18 cellular contexts compared by ENCODE assay signal in genomic region chr12:25789520-25789919, GRCh38.
DNase-seq lines count a peak whose midpoint lies in the region; ATAC-seq, FAIRE-seq and TF ChIP-seq lines count a peak whose summit lies in the region.
"Had no signal": no experiment of that assay in that cellular context is flagged by ENCODE, and none has a peak within 500 bp of the region (broad histone marks: within the 10 kb centered on the region; RNA-seq: fewer than 3 reads in every experiment).

No MANE protein-coding gene starts in this region.

- H3K4me2 ChIP-seq in astrocyte (ENCODE audit: low read length) = no peak overlapping the region

- no peaks in the 10 kb centered on the region for H3K4me1 Mint-ChIP-seq in astrocyte (ENCODE audit: low read depth, unreplicated experiment)
- H3K4me1 Mint-ChIP-seq: CD8-positive, alpha-beta memory T cell; stimulated activated naive B cell treated with anti-CD40 and anti-IgM and Interleukin-4, amounts not matched to agents 10 μg/mL and 1 μg/mL and 100 μg/mL, for 72 hours had no signal

- H3K27me3 ChIP-seq in ACC112 (ENCODE audit: insufficient read depth, low read length) (no peaks in the 10 kb centered on the region), astrocyte (ENCODE audit: insufficient read depth, low read length) (no peaks in the 10 kb centered on the region)
- H3K27me3 ChIP-seq: MG63 had no signal

- H3K36me3 ChIP-seq in ACC112 (ENCODE audit: insufficient read depth, low read length) = no peaks in the 10 kb centered on the region
- no peaks in the 10 kb centered on the region for H3K36me3 ChIP-seq in astrocyte (ENCODE audit: insufficient read depth, low read length)
- H3K36me3 ChIP-seq: MG63 had no signal

- ATAC-seq in HG02970 (IDR thresholded peaks at IDR 0.05; ENCODE audit: low FRiP score, unreplicated experiment) = no peak
- ATAC-seq in HG02610 (IDR thresholded peaks at IDR 0.05; ENCODE audit: unreplicated experiment) = no peak
- ATAC-seq: stimulated activated naive B cell treated with anti-CD40 and anti-IgM and Interleukin-4, amounts not matched to agents 10 μg/mL and 1 μg/mL and 100 μg/mL, for 72 hours had no signal

- FAIRE-seq in astrocyte (lab: Jason Lieb, UNC) = no peak

- no peaks in the 10 kb centered on the region for H3K36me3 Mint-ChIP-seq in astrocyte (ENCODE audit: low read depth, unreplicated experiment)
- H3K36me3 Mint-ChIP-seq: brain; CD8-positive, alpha-beta memory T cell; stimulated activated naive B cell treated with anti-CD40 and anti-IgM and Interleukin-4, amounts not matched to agents 10 μg/mL and 1 μg/mL and 100 μg/mL, for 72 hours had no signal

- peaks cover 22% of the 10 kb centered on the region for H3K4me1 ChIP-seq in ACC112 (ENCODE audit: control insufficient read depth, insufficient read depth, low read length, unreplicated experiment)
- H3K4me1 ChIP-seq in astrocyte (ENCODE audit: insufficient read depth, low read length) = peaks cover 4% of the 10 kb centered on the region

- H3K4me3 Mint-ChIP-seq in astrocyte (ENCODE audit: unreplicated experiment) = no peak overlapping the region
- H3K4me3 Mint-ChIP-seq: brain; CD8-positive, alpha-beta memory T cell; stimulated activated naive B cell treated with anti-CD40 and anti-IgM and Interleukin-4, amounts not matched to agents 10 μg/mL and 1 μg/mL and 100 μg/mL, for 72 hours had no signal

- H3K9me3 ChIP-seq in astrocyte (ENCODE audit: insufficient read depth, low read depth, low read length) = no peaks in the 10 kb centered on the region
- H3K9me3 ChIP-seq: MG63 had no signal

- H3K4me3 ChIP-seq in ACC112 (ENCODE audit: low read depth, low read length) (no peak overlapping the region), astrocyte (ENCODE audit: insufficient read depth, low read depth, low read length) (no peak overlapping the region)
- H3K4me3 ChIP-seq: MG63 had no signal

- H3K27ac ChIP-seq in ACC112 (ENCODE audit: low read depth, low read length) (peak overlapping the region; percentile 9; the same call in 1 of the 2 replicates), astrocyte (ENCODE audit: low read depth, low read length) (no peak overlapping the region)
- H3K27ac ChIP-seq: RWPE1 had no signal

- H3K9me3 Mint-ChIP-seq in astrocyte (ENCODE audit: unreplicated experiment) = no peaks in the 10 kb centered on the region
- H3K9me3 Mint-ChIP-seq: CD8-positive, alpha-beta memory T cell; stimulated activated naive B cell treated with anti-CD40 and anti-IgM and Interleukin-4, amounts not matched to agents 10 μg/mL and 1 μg/mL and 100 μg/mL, for 72 hours had no signal

- DNase-seq in astrocyte (ENCODE audit: low read depth) (peak; percentile 58), fibroblast of the conjunctiva (ENCODE audit: low read depth) (peak; percentile 91), midbrain (lab: John Stamatoyannopoulos, UW) (peak; percentile 42), COLO829 (ENCODE audit: low spot score) (no peak), NCI-H1436 treated with DMSO at 0.1 percent for 48 hours (lab: John Stamatoyannopoulos, UW) (no peak)
- DNase-seq: activated naive CD4-positive, alpha-beta T cell; CD8-positive, alpha-beta memory T cell; effector memory CD4-positive, alpha-beta T cell; islet precursor cell; MG63; nucleus accumbens; stimulated activated naive B cell treated with anti-CD40 and anti-IgM and Interleukin-4, amounts not matched to agents 10 μg/mL and 1 μg/mL and 100 μg/mL, for 72 hours; T-helper 2 cell had no signal

- H2AFZ ChIP-seq in ACC112 (ENCODE audit: low read length, unreplicated experiment) = peak overlapping the region; percentile 35
- no peak overlapping the region for H2AFZ ChIP-seq in astrocyte (ENCODE audit: low read depth, low read length)

- no peak overlapping the region for H3K9ac ChIP-seq in astrocyte (ENCODE audit: low read length)

- no peak for TF ChIP-seq CTCF in astrocyte (IDR thresholded peaks at IDR 0.05; ENCODE audit: insufficient read depth, low read depth, low read length)

- H3K79me2 ChIP-seq in ACC112 (ENCODE audit: control insufficient read depth, insufficient read depth, low read length, unreplicated experiment) = no peaks in the 10 kb centered on the region
- H3K79me2 ChIP-seq in astrocyte (ENCODE audit: insufficient read depth, low read length) = no peaks in the 10 kb centered on the region

- H3K27me3 Mint-ChIP-seq in astrocyte (ENCODE audit: low read depth, unreplicated experiment) = no peaks in the 10 kb centered on the region
- H3K27me3 Mint-ChIP-seq: CD8-positive, alpha-beta memory T cell had no signal

- H4K20me1 ChIP-seq in astrocyte (ENCODE audit: insufficient read depth, low read length) = no peaks in the 10 kb centered on the region

- H3K27ac Mint-ChIP-seq in astrocyte (ENCODE audit: unreplicated experiment) = no peak overlapping the region
- H3K27ac Mint-ChIP-seq: CD8-positive, alpha-beta memory T cell; stimulated activated naive B cell treated with anti-CD40 and anti-IgM and Interleukin-4, amounts not matched to agents 10 μg/mL and 1 μg/mL and 100 μg/mL, for 72 hours had no signal

Comparison
In these comparisons a context has a peak if more than half of its experiments do, and no peak if none do; other contexts are left out.
1. DNase-seq: peak in astrocyte (single experiment), fibroblast of the conjunctiva (single experiment) and midbrain (single experiment); none in COLO829 (single experiment) and NCI-H1436 treated with DMSO at 0.1 percent for 48 hours (single experiment).